Comparison of ENCODE assay signal across 1 cellular context in the genomic region with DNA sequence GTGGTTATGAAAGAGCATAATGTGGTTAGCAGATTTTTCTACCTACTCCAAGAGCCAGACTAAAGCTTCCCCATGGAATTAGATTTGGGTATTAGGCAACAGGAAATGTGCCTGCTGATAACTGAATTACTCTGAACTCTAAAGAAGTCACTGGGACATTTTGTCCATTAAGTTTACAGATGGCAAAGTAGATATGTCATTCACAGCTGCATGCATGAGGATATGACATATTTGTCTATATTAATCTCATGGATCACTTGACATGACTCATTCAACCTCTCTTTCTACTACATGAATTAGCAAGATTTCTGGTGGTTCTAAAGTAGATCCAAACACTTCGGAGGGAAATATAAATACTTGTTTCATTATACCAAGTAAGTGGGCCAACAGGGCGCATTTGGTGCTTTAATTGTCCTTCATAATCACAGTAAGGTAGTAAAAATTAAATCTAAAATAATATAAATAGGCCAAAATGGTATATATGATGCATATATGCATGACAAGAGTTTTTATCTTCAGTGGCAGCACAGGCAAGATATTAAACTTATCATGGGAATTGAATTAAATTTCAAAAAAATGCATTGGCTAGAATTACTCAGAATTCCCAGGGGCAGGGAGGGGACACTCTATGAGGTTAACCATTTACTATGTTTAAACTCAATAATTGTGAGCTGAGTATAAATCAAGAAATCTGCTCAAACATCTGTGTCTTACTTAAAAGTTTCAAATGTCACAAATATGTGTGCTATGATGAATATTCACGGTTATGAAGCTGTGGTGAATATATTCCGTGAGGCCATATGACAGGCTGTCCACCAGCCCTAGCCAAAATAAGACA.
TF ChIP-seq lines count a peak whose summit lies in the region.

No MANE protein-coding gene starts in this region.

TF ChIP-seq in K562, 482 proteins besides CTCF, POLR2A, EP300 and RAD21 (continued from another document and continues in another):
- TF ChIP-seq, protein P1, sequence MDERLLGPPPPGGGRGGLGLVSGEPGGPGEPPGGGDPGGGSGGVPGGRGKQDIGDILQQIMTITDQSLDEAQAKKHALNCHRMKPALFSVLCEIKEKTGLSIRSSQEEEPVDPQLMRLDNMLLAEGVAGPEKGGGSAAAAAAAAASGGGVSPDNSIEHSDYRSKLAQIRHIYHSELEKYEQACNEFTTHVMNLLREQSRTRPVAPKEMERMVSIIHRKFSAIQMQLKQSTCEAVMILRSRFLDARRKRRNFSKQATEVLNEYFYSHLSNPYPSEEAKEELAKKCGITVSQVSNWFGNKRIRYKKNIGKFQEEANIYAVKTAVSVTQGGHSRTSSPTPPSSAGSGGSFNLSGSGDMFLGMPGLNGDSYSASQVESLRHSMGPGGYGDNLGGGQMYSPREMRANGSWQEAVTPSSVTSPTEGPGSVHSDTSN (CRISPR knock-in tag; IDR thresholded peaks at IDR 0.05; ENCODE audit: low read depth), result no peak
- TF ChIP-seq, protein P1 (tag; conservative IDR thresholded peaks at IDR 0.05; ENCODE audit: low read depth), result peak; percentile 97
- TF ChIP-seq ZNF197 (CRISPR knock-in tag; IDR thresholded peaks at IDR 0.05; ENCODE audit: low read depth) (peak; percentile 91), ZNF436 (CRISPR knock-in tag; IDR thresholded peaks at IDR 0.05) (no peak), HEY1 (CRISPR knock-in tag; IDR thresholded peaks at IDR 0.05; ENCODE audit: borderline replicate concordance) (peak; percentile 89; the same call in 1 of the 2 replicates), TAF1 (IDR thresholded peaks at IDR 0.05; ENCODE audit: control insufficient read depth, extremely low read depth, insufficient read depth, low read length, severe bottlenecking) (no peak), NR2C2 (CRISPR knock-in tag; IDR thresholded peaks at IDR 0.05) (no peak), NR2C2 (tag; IDR thresholded peaks at IDR 0.05) (peak; percentile 81), NFXL1 (CRISPR knock-in tag; IDR thresholded peaks at IDR 0.05) (0 out of 2 replicates have a peak, but pooled peaks have one; percentile 49), EP400 (IDR thresholded peaks at IDR 0.05) (peak; percentile 69), SMARCC2 (IDR thresholded peaks at IDR 0.05; ENCODE audit: low read depth) (peak; percentile 100), CTBP1 (IDR thresholded peaks at IDR 0.05; ENCODE audit: borderline replicate concordance) (peak; percentile 43; the same call in 1 of the 2 replicates), ZNF239 (CRISPR knock-in tag; IDR thresholded peaks at IDR 0.05) (no peak), KDM2B (CRISPR knock-in tag; IDR thresholded peaks at IDR 0.05) (no peak), NFIC (IDR thresholded peaks at IDR 0.05) (peak; percentile 90), PRMT5 (CRISPR knock-in tag; IDR thresholded peaks at IDR 0.05) (no peak), BCOR (IDR thresholded peaks at IDR 0.05) (peak; percentile 40; the same call in 1 of the 2 replicates), RB1 (IDR thresholded peaks at IDR 0.05; ENCODE audit: low read depth) (no peak), ZNF717 (CRISPR knock-in tag; IDR thresholded peaks at IDR 0.05) (no peak), ZNF41 (CRISPR knock-in tag; conservative IDR thresholded peaks at IDR 0.05) (0 out of 2 replicates have a peak, but pooled peaks have one; percentile 41), RBM17 (IDR thresholded peaks at IDR 0.05; ENCODE audit: borderline replicate concordance, low read depth, low read length) (no peak)
- TF ChIP-seq, protein P2, sequence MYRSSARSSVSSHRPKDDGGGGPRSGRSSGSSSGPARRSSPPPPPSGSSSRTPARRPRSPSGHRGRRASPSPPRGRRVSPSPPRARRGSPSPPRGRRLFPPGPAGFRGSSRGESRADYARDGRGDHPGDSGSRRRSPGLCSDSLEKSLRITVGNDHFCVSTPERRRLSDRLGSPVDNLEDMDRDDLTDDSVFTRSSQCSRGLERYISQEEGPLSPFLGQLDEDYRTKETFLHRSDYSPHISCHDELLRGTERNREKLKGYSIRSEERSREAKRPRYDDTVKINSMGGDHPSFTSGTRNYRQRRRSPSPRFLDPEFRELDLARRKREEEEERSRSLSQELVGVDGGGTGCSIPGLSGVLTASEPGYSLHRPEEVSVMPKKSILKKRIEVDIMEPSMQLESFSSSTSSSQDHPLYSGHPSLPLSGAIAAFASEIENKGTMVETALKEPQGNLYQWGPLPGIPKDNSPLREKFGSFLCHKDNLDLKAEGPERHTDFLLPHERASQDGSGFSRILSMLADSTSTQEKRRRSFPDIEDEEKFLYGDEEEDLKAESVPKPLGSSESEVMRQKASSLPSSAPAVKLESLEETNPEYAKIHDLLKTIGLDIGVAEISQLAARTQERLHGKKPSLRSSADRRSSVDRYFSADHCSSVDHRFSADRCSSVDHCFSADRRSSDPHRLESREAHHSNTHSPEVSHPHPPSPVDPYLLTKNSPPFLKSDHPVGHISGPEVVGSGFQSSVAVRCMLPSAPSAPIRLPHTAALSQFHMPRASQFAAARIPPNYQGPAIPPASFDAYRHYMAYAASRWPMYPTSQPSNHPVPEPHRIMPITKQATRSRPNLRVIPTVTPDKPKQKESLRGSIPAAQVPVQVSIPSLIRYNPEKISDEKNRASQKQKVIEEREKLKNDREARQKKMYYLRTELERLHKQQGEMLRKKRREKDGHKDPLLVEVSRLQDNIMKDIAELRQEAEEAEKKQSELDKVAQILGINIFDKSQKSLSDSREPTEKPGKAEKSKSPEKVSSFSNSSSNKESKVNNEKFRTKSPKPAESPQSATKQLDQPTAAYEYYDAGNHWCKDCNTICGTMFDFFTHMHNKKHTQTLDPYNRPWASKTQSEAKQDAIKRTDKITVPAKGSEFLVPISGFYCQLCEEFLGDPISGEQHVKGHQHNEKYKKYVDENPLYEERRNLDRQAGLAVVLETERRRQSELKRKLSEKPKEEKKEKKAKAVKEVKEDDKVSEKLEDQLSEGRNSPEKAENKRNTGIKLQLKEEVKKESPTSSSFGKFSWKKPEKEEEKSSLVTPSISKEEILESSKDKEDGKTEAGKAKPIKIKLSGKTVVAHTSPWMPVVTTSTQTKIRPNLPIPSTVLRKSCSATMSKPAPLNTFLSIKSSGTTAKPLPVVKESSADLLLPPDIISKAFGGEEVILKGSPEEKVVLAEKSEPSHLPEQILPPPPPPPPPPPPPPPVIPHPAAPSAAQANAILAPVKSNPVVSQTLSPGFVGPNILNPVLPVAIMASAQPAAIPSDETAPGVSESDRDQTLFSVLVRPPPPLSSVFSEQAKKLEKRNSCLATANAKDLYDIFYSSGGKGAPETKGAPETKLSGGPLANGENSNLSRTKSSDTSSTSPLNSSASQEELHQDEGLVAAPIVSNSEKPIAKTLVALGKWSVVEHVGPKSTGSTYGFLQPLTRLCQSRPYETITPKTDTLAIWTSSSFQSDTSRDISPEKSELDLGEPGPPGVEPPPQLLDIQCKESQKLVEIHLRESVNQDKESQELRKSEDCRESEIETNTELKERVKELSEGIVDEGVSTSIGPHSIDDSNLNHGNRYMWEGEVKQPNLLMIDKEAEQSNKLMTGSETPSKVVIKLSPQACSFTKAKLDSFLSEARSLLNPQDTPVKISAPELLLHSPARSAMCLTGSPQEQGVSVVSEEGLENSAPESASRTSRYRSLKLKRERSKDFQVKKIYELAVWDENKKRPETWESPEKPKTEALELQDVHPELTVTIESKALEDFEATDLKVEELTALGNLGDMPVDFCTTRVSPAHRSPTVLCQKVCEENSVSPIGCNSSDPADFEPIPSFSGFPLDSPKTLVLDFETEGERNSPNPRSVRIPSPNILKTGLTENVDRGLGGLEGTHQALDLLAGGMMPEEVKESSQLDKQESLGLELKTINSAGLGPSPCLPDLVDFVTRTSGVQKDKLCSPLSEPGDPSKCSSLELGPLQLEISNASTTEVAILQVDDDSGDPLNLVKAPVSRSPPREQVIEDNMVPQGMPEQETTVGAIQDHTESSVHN (IDR thresholded peaks at IDR 0.05; ENCODE audit: borderline replicate concordance in 1 of 2, low read depth in 1 of 2), result peak; percentile 75 to 92; a peak in 3 of 4 replicates
- TF ChIP-seq, protein P3, sequence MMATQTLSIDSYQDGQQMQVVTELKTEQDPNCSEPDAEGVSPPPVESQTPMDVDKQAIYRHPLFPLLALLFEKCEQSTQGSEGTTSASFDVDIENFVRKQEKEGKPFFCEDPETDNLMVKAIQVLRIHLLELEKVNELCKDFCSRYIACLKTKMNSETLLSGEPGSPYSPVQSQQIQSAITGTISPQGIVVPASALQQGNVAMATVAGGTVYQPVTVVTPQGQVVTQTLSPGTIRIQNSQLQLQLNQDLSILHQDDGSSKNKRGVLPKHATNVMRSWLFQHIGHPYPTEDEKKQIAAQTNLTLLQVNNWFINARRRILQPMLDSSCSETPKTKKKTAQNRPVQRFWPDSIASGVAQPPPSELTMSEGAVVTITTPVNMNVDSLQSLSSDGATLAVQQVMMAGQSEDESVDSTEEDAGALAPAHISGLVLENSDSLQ (IDR thresholded peaks at IDR 0.05), result peak; percentile 89
- TF ChIP-seq, protein P4, sequence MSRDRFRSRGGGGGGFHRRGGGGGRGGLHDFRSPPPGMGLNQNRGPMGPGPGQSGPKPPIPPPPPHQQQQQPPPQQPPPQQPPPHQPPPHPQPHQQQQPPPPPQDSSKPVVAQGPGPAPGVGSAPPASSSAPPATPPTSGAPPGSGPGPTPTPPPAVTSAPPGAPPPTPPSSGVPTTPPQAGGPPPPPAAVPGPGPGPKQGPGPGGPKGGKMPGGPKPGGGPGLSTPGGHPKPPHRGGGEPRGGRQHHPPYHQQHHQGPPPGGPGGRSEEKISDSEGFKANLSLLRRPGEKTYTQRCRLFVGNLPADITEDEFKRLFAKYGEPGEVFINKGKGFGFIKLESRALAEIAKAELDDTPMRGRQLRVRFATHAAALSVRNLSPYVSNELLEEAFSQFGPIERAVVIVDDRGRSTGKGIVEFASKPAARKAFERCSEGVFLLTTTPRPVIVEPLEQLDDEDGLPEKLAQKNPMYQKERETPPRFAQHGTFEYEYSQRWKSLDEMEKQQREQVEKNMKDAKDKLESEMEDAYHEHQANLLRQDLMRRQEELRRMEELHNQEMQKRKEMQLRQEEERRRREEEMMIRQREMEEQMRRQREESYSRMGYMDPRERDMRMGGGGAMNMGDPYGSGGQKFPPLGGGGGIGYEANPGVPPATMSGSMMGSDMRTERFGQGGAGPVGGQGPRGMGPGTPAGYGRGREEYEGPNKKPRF (IDR thresholded peaks at IDR 0.05; ENCODE audit: low read depth, low read length), result no peak
- TF ChIP-seq, protein P5, sequence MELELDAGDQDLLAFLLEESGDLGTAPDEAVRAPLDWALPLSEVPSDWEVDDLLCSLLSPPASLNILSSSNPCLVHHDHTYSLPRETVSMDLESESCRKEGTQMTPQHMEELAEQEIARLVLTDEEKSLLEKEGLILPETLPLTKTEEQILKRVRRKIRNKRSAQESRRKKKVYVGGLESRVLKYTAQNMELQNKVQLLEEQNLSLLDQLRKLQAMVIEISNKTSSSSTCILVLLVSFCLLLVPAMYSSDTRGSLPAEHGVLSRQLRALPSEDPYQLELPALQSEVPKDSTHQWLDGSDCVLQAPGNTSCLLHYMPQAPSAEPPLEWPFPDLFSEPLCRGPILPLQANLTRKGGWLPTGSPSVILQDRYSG (tag; conservative IDR thresholded peaks at IDR 0.05; ENCODE audit: low read depth), result 0 out of 2 replicates have a peak, but pooled peaks have one; percentile 52
- TF ChIP-seq, protein P6, sequence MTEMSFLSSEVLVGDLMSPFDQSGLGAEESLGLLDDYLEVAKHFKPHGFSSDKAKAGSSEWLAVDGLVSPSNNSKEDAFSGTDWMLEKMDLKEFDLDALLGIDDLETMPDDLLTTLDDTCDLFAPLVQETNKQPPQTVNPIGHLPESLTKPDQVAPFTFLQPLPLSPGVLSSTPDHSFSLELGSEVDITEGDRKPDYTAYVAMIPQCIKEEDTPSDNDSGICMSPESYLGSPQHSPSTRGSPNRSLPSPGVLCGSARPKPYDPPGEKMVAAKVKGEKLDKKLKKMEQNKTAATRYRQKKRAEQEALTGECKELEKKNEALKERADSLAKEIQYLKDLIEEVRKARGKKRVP (CRISPR knock-in tag; IDR thresholded peaks at IDR 0.05), result peak; percentile 68
- TF ChIP-seq, protein P7, sequence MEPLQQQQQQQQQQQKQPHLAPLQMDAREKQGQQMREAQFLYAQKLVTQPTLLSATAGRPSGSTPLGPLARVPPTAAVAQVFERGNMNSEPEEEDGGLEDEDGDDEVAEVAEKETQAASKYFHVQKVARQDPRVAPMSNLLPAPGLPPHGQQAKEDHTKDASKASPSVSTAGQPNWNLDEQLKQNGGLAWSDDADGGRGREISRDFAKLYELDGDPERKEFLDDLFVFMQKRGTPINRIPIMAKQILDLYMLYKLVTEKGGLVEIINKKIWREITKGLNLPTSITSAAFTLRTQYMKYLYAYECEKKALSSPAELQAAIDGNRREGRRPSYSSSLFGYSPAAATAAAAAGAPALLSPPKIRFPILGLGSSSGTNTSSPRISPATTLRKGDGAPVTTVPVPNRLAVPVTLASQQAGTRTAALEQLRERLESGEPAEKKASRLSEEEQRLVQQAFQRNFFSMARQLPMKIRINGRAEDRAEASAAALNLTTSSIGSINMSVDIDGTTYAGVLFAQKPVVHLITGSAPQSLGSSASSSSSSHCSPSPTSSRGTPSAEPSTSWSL (CRISPR knock-in tag; IDR thresholded peaks at IDR 0.05; ENCODE audit: borderline replicate concordance), result no peak
- TF ChIP-seq, protein P8, sequence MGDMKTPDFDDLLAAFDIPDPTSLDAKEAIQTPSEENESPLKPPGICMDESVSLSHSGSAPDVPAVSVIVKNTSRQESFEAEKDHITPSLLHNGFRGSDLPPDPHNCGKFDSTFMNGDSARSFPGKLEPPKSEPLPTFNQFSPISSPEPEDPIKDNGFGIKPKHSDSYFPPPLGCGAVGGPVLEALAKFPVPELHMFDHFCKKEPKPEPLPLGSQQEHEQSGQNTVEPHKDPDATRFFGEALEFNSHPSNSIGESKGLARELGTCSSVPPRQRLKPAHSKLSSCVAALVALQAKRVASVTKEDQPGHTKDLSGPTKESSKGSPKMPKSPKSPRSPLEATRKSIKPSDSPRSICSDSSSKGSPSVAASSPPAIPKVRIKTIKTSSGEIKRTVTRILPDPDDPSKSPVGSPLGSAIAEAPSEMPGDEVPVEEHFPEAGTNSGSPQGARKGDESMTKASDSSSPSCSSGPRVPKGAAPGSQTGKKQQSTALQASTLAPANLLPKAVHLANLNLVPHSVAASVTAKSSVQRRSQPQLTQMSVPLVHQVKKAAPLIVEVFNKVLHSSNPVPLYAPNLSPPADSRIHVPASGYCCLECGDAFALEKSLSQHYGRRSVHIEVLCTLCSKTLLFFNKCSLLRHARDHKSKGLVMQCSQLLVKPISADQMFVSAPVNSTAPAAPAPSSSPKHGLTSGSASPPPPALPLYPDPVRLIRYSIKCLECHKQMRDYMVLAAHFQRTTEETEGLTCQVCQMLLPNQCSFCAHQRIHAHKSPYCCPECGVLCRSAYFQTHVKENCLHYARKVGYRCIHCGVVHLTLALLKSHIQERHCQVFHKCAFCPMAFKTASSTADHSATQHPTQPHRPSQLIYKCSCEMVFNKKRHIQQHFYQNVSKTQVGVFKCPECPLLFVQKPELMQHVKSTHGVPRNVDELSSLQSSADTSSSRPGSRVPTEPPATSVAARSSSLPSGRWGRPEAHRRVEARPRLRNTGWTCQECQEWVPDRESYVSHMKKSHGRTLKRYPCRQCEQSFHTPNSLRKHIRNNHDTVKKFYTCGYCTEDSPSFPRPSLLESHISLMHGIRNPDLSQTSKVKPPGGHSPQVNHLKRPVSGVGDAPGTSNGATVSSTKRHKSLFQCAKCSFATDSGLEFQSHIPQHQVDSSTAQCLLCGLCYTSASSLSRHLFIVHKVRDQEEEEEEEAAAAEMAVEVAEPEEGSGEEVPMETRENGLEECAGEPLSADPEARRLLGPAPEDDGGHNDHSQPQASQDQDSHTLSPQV (IDR thresholded peaks at IDR 0.05), result peak; percentile 76
